Comparison of ENCODE assay signal across 1 cellular context in genomic region chr3:197465996-197466549, GRCh38.
TF ChIP-seq lines count a peak whose summit lies in the region.

No MANE protein-coding gene starts in this region.

TF ChIP-seq in HepG2, 621 proteins besides CTCF, POLR2A, EP300 and RAD21 (continued from another document):
- TF ChIP-seq ZNF232 (CRISPR knock-in tag; IDR thresholded peaks at IDR 0.05; ENCODE audit: borderline replicate concordance) (0 out of 2 replicates have a peak, but pooled peaks have one; percentile 47), SIX1 (CRISPR knock-in tag; IDR thresholded peaks at IDR 0.05; ENCODE audit: borderline replicate concordance) (0 out of 2 replicates have a peak, but pooled peaks have one; percentile 20), FOXJ3 (CRISPR knock-in tag; IDR thresholded peaks at IDR 0.05; ENCODE audit: borderline replicate concordance) (peak; percentile 70; the same call in 1 of the 2 replicates), ZNF292 (CRISPR knock-in tag; IDR thresholded peaks at IDR 0.05; ENCODE audit: borderline replicate concordance, low read depth) (no peak; the same call in 1 of the 2 replicates), MED1 (CRISPR knock-in tag; IDR thresholded peaks at IDR 0.05) (peak; percentile 88), ZBTB10 (CRISPR knock-in tag; IDR thresholded peaks at IDR 0.05; ENCODE audit: borderline replicate concordance) (peak; percentile 85; the same call in 1 of the 2 replicates), HOMEZ (CRISPR knock-in tag; IDR thresholded peaks at IDR 0.05; ENCODE audit: low read depth) (peak; percentile 47; the same call in 1 of the 2 replicates), JUN (CRISPR knock-in tag; IDR thresholded peaks at IDR 0.05) (no peak), ARID4A (CRISPR knock-in tag; IDR thresholded peaks at IDR 0.05; ENCODE audit: borderline replicate concordance) (peak; percentile 41; the same call in 1 of the 2 replicates), CEBPB (IDR thresholded peaks at IDR 0.05; ENCODE audit: borderline replicate concordance, low read depth, low read length) (peak; percentile 96), ZNF775 (CRISPR knock-in tag; IDR thresholded peaks at IDR 0.05; ENCODE audit: borderline replicate concordance) (peak; percentile 67; the same call in 1 of the 2 replicates), ZNF737 (CRISPR knock-in tag; IDR thresholded peaks at IDR 0.05; ENCODE audit: borderline replicate concordance) (no peak), ATF3 (CRISPR knock-in tag; IDR thresholded peaks at IDR 0.05) (peak; percentile 33; the same call in 1 of the 2 replicates), SALL1 (CRISPR knock-in tag; IDR thresholded peaks at IDR 0.05) (peak; percentile 71; the same call in 1 of the 2 replicates)
